In genomic region chr10:14116021-14116420, GRCh38 we compare ENCODE assay signal across 24 cellular contexts.
DNase-seq lines count a peak whose midpoint lies in the region; ATAC-seq, FAIRE-seq and TF ChIP-seq lines count a peak whose summit lies in the region.
"Had no signal": no experiment of that assay in that cellular context is flagged by ENCODE, and none has a peak within 500 bp of the region (broad histone marks: within the 10 kb centered on the region; RNA-seq: fewer than 3 reads in every experiment).

No MANE protein-coding gene starts in this region.

- TF ChIP-seq CTCF in GM12864 (IDR thresholded peaks at IDR 0.05; ENCODE audit: low read depth, low read length, missing control alignments) (no peak), foreskin keratinocyte (conservative IDR thresholded peaks at IDR 0.05) (no peak)

- H3K27me3 ChIP-seq in foreskin keratinocyte: peaks cover 3% of the 10 kb centered on the region
- H3K27me3 ChIP-seq: BLaER1 had no signal

- DNase-seq in GM12864 (ENCODE audit: low read depth): peak; percentile 19
- DNase-seq in GM12892 (ENCODE audit: insufficient read length): no peak
- DNase-seq in NCI-H526 (lab: John Stamatoyannopoulos, UW): peak; percentile 76 to 80
- peak; percentile 29 for DNase-seq in germinal center (ENCODE audit: low spot score)
- no peak for DNase-seq in Kasumi-1 (lab: John Stamatoyannopoulos, UW)
- DNase-seq in foreskin keratinocyte: no peak
- DNase-seq: Caco-2; CD4-positive, CD25-positive, alpha-beta regulatory T cell; DMS 273 treated with DMSO at 0.1 percent for 48 hours; DMS79; EL; GDM1; GOT3; HFFc6 had no signal

- no peaks in the 10 kb centered on the region for H3K4me1 ChIP-seq in foreskin keratinocyte
- H3K4me1 ChIP-seq: BLaER1, Caco-2, HAP-1 had no signal

- H3K27ac ChIP-seq in foreskin keratinocyte: no peak overlapping the region
- H3K27ac ChIP-seq: 22Rv1, BLaER1, C4-2B had no signal

- no peak overlapping the region for H3K4me3 ChIP-seq in GM12864 (ENCODE audit: low read depth, low read length)
- H3K4me3 ChIP-seq: BLaER1, HAP-1 had no signal

- ATAC-seq in HG03521 (IDR thresholded peaks at IDR 0.05; ENCODE audit: unreplicated experiment): no peak
- no peak for ATAC-seq in foreskin keratinocyte
- ATAC-seq: CD8-positive, alpha-beta T cell had no signal

- TF ChIP-seq POLR2A in GM12892 (IDR thresholded peaks at IDR 0.05; ENCODE audit: low read depth, low read length): no peak

- peak; percentile 14 for FAIRE-seq in GM12892 (lab: Jason Lieb, UNC)
- FAIRE-seq: A204.1, D721Med, GM18507, H54 had no signal

Comparison
In these comparisons a context has a peak if more than half of its experiments do, and no peak if none do; other contexts are left out.
1. DNase-seq: peak in GM12864 (single experiment), NCI-H526 (2 of 2) and germinal center (single experiment); none in GM12892 (single experiment), Kasumi-1 (0 of 2) and foreskin keratinocyte (0 of 2).